8 cellular contexts compared by ENCODE assay signal in the genomic region with DNA sequence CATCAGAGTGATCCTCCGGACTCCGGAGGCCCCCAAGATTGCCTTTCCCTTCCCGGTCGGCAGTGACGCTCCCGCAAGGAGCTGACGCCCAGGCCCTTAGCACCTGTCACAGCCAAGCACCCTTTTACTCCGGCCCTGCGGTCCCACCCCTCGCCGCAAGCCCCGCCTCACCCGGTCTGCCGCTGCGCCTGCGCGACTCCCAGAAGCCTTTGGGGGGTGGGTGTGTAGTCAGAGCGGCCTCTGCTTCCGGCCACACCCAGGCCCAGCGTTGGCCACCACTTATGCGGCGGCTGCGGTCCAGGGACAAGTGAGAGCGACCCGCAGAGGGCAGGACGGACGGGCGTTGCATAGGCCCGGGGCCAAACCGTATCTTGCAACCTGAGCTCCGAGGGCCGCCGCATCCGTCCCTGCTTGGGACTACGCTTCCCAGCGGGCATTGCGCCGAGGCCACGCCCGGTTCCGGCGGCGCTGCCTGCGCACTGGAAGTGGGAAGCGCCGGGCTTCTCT. TPM values are rescaled to one million over a fixed set of nuclear protein-coding genes. Genes with fewer than 3 reads are reported as not detected.
DNase-seq lines count a peak whose midpoint lies in the region; ATAC-seq, FAIRE-seq and TF ChIP-seq lines count a peak whose summit lies in the region.

No MANE protein-coding gene starts in this region.

- peaks cover 2 to 83% (median 73%) of the 10 kb centered on the region in 8 donors for H3K9me3 Mint-ChIP-seq in CD4-positive, alpha-beta memory T cell

- no CpG with 5 or more reads among the region's 46 CpGs for WGBS in iPS DF 6.9 (ENCODE audit: insufficient coverage, insufficient read length)

- peaks cover 14% of the 10 kb centered on the region for H3K4me1 ChIP-seq in CD4-positive, alpha-beta memory T cell (ENCODE audit: insufficient read depth, low read length)
- H3K4me1 ChIP-seq in iPS DF 6.9 (ENCODE audit: control insufficient read depth, insufficient read depth, low read length), result no peaks in the 10 kb centered on the region

- POLR2A ChIA-PET in CD4-positive, alpha-beta memory T cell (lab: Charles Lee; ENCODE audit: partially characterized antibody), result interaction anchor here (0.7 to 1.0 kb wide), 4 partner anchors 14 to 135 kb away, joined by 3 to 4 read pairs (median 4); partner anchors contain the start of genes ZNF470, ZNF583 and ZNF835

- no peaks in the 10 kb centered on the region for H3K36me3 ChIP-seq in CD4-positive, alpha-beta memory T cell (ENCODE audit: insufficient read depth, low read length)
- H3K36me3 ChIP-seq in brain microvascular endothelial cell (replicated peaks), result no peaks in the 10 kb centered on the region
- H3K36me3 ChIP-seq in iPS DF 6.9 (ENCODE audit: control insufficient read depth, insufficient read depth, low read length), result no peaks in the 10 kb centered on the region

- peaks cover 0 to 7% of the 10 kb centered on the region in 2 donors for H3K9me3 ChIP-seq in CD4-positive, alpha-beta memory T cell (ENCODE audit: control insufficient read depth in 1 of 2, low read length in 2 of 2)
- peaks cover 3% of the 10 kb centered on the region; the same call in 1 of the 2 replicates for H3K9me3 ChIP-seq in iPS DF 6.9 (ENCODE audit: control insufficient read depth, insufficient read depth, low read length)

- H3K27ac ChIP-seq in CD4-positive, alpha-beta memory T cell (ENCODE audit: low read depth, low read length), result peak overlapping the region; percentile 70
- peak overlapping the region; percentile 93 for H3K27ac ChIP-seq in VCaP
- H3K27ac ChIP-seq in brain microvascular endothelial cell, result peak overlapping the region; percentile 89
- H3K27ac ChIP-seq in iPS DF 6.9 (ENCODE audit: low read length), result no peak overlapping the region

- TF ChIP-seq POLR2A in H54 (IDR thresholded peaks at IDR 0.05; ENCODE audit: low read depth, low read length), result peak; percentile 34; the same call in 1 of the 2 replicates

- CTCF ChIA-PET in CD4-positive, alpha-beta memory T cell (lab: Charles Lee; ENCODE audit: partially characterized antibody), result no interaction called here

- no peak for FAIRE-seq in H54 (lab: Jason Lieb, UNC)

- H3K27me3 Mint-ChIP-seq in CD4-positive, alpha-beta memory T cell, result peaks cover 0 to 2% of the 10 kb centered on the region in 2 donors

- H3K36me3 Mint-ChIP-seq in CD4-positive, alpha-beta memory T cell, result peaks cover 35 to 50% of the 10 kb centered on the region in 2 donors

- in situ Hi-C loops in brain microvascular endothelial cell (cut with HindIII; ENCODE audit: low pct_ligation_motif_present, low sequenced_read_pairs), result no loop called here

- DNase-seq in CD4-positive, alpha-beta memory T cell, result peak; percentile 89 to 91 (median 90)
- DNase-seq in H54 (ENCODE audit: insufficient read length, low spot score) (peak; percentile 98), NCI-H146 treated with DMSO at 0.1 percent for 48 hours (lab: John Stamatoyannopoulos, UW; ENCODE audit: unreplicated experiment) (peak; percentile 88), brain microvascular endothelial cell (peak; percentile 81), iPS DF 6.9 (ENCODE audit: low read depth, low spot score) (peak; percentile 58), sciatic nerve (ENCODE audit: low spot score) (peak; percentile 93)

- H3K4me1 Mint-ChIP-seq in CD4-positive, alpha-beta memory T cell, result peaks cover 7 to 24% (median 12%) of the 10 kb centered on the region in 4 donors

- no peaks in the 10 kb centered on the region for H3K27me3 ChIP-seq in CD4-positive, alpha-beta memory T cell (ENCODE audit: insufficient read depth, low read length)
- H3K27me3 ChIP-seq in brain microvascular endothelial cell (replicated peaks) (no peaks in the 10 kb centered on the region), iPS DF 6.9 (ENCODE audit: control insufficient read depth, insufficient read depth, low read length) (no peaks in the 10 kb centered on the region)

- peak; percentile 99 for ATAC-seq in sciatic nerve
- ATAC-seq in GM21367 (IDR thresholded peaks at IDR 0.05; ENCODE audit: unreplicated experiment), result no peak

- peak overlapping the region; percentile 88 to 95 (median 91) for H3K4me3 Mint-ChIP-seq in CD4-positive, alpha-beta memory T cell

- H3K4me3 ChIP-seq in CD4-positive, alpha-beta memory T cell (ENCODE audit: low read length in 2 of 2), result peak overlapping the region; percentile 63 to 83
- H3K4me3 ChIP-seq in brain microvascular endothelial cell (ENCODE audit: low read depth, low read length) (peak overlapping the region; percentile 79), iPS DF 6.9 (ENCODE audit: low read length) (peak overlapping the region; percentile 98)

- H3K27ac Mint-ChIP-seq in CD4-positive, alpha-beta memory T cell, result peak overlapping the region; percentile 89 to 96 (median 94)

- TF ChIP-seq CTCF in VCaP (conservative IDR thresholded peaks at IDR 0.05), result no peak
- no peak for TF ChIP-seq CTCF in brain microvascular endothelial cell (IDR thresholded peaks at IDR 0.05; ENCODE audit: low read depth, low read length, missing control alignments)

- intact Hi-C loops in CD4-positive, alpha-beta memory T cell (cut with micrococcal nuclease), result loop anchor here (1.0 kb wide), 5 partner anchors 29 to 223 kb away; partner anchors contain the start of genes ZNF470, ZNF471, ZNF583 and ZNF71
- intact Hi-C loops in sciatic nerve (cut with DNase I), result no loop called here

RNA-seq across cellular contexts. Expression of gene ZFP28, which starts 0.4 kb away (rescaled TPM):
- total RNA-seq in CD4-positive, alpha-beta memory T cell, result 1 to 10 TPM; 8.3 to 8.8 TPM
- polyA plus RNA-seq in CD4-positive, alpha-beta memory T cell, result 1 to 10 TPM; 1.5 to 3.0 TPM
- total RNA-seq in sciatic nerve, result 16.0 TPM

RNA-seq across cellular contexts. Expression of gene ZNF470, which starts 29.0 kb away (rescaled TPM):
- total RNA-seq in CD4-positive, alpha-beta memory T cell, result 1 to 10 TPM; 4.9 to 5.0 TPM
- polyA plus RNA-seq in CD4-positive, alpha-beta memory T cell, result 1 to 10 TPM; 1.2 to 2.7 TPM
- total RNA-seq in sciatic nerve, result 9.2 TPM

RNA-seq across cellular contexts. Expression of gene ZNF471, which starts 30.7 kb away (rescaled TPM):
- total RNA-seq in CD4-positive, alpha-beta memory T cell, result 1 to 10 TPM; 1.1 to 1.7 TPM
- under 1 TPM; 0.31 to 0.89 TPM for polyA plus RNA-seq in CD4-positive, alpha-beta memory T cell
- total RNA-seq in sciatic nerve, result 22.2 TPM

RNA-seq across cellular contexts. Expression of gene ZNF71, which starts 56.8 kb away (rescaled TPM):
- 1 to 10 TPM; 8.2 to 8.3 TPM for total RNA-seq in CD4-positive, alpha-beta memory T cell
- 10 to 100 TPM in 1 of 2 donors, 1 to 10 TPM in 1; 7.1 to 13.7 TPM for polyA plus RNA-seq in CD4-positive, alpha-beta memory T cell
- 7.8 TPM for total RNA-seq in sciatic nerve
